20 cellular contexts compared by ENCODE assay signal in the genomic region with DNA sequence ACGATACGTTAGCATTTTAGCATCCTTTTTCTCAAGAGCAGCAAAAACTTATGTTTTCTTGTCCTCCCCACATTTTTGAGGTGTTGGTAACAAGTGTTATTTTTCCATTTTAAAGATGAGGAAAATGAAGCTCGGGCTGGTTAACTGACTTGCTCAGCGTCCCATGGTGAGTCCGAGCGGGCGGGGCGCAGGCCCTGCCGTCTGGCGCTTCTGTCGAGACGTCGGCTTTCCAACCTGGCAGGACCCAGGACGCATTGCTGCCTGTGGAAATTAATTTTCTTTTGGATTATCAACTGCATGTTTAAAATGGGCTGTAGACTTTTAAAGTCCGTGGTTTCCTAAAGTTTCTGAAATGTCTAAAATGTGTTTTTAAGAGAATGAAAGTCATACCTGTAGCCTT.
"Had no signal": no experiment of that assay in that cellular context is flagged by ENCODE, and none has a peak within 500 bp of the region (broad histone marks: within the 10 kb centered on the region; RNA-seq: fewer than 3 reads in every experiment).

No MANE protein-coding gene starts in this region.

- H3K9me3 Mint-ChIP-seq: naive B cell; nephron; stimulated activated effector memory CD8-positive, alpha-beta T cell treated with anti-CD3 and anti-CD28 coated beads, Interleukin-12 subunit alpha, Interleukin-12 subunit beta, amount 100 ng/mL, for 72 hours had no signal

- H3K27me3 Mint-ChIP-seq: naive B cell had no signal

- H2AFZ ChIP-seq: hepatocyte, parathyroid adenoma had no signal

- H3K36me3 ChIP-seq: uterus had no signal

- H3K4me3 Mint-ChIP-seq: naive B cell; nephron; stimulated activated effector memory CD8-positive, alpha-beta T cell treated with anti-CD3 and anti-CD28 coated beads, Interleukin-12 subunit alpha, Interleukin-12 subunit beta, amount 100 ng/mL, for 72 hours had no signal

- H3K27me3 ChIP-seq: esophagus muscularis mucosa, hepatocyte, sigmoid colon, tibial artery, upper lobe of left lung, uterus had no signal

- H3K4me1 ChIP-seq: parathyroid adenoma, uterus had no signal

- FAIRE-seq: endometrium, small intestine had no signal

- H3K4me1 Mint-ChIP-seq: stimulated activated effector memory CD8-positive, alpha-beta T cell treated with anti-CD3 and anti-CD28 coated beads, Interleukin-12 subunit alpha, Interleukin-12 subunit beta, amount 100 ng/mL, for 72 hours had no signal

- DNase-seq: effector CD8-positive, alpha-beta T cell; left colon; mesendoderm; naive B cell; sigmoid colon; small intestine; stimulated activated CD4-positive, alpha-beta T cell treated with anti-CD3 and anti-CD28 coated beads, Interleukin-4, amount 100 ng/mL, for 1 hour; stimulated activated CD8-positive, alpha-beta memory T cell treated with anti-CD3 and anti-CD28 coated beads, Interleukin-4, amount 100 ng/mL, for 48 hours; stimulated activated naive CD8-positive, alpha-beta T cell treated with anti-CD3 and anti-CD28 coated beads, Interleukin-15, Interleukin-2, amounts not matched to agents 100 U/mL and 50 U/mL, for 24 hours; tibial artery; upper lobe of left lung; uterus had no signal

- ATAC-seq: left colon; stimulated activated effector memory CD8-positive, alpha-beta T cell treated with anti-CD3 and anti-CD28 coated beads, Interleukin-12 subunit alpha, Interleukin-12 subunit beta, amount 100 ng/mL, for 72 hours; stimulated activated naive CD8-positive, alpha-beta T cell treated with anti-CD3 and anti-CD28 coated beads, Interleukin-15, Interleukin-2, amounts not matched to agents 100 U/mL and 50 U/mL, for 24 hours had no signal

- H3K4me3 ChIP-seq: coronary artery, esophagus muscularis mucosa, hepatocyte, sigmoid colon, tibial artery, upper lobe of left lung, uterus had no signal

- H3K27ac ChIP-seq: coronary artery, epithelial cell of prostate, hepatocyte, parathyroid adenoma, sigmoid colon, tibial artery, upper lobe of left lung, uterus had no signal

- H3K9ac ChIP-seq: parathyroid adenoma had no signal

- H3K9me3 ChIP-seq: esophagus muscularis mucosa, sigmoid colon, tibial artery, upper lobe of left lung, uterus had no signal

- H3K4me2 ChIP-seq: hepatocyte had no signal
